10 cellular contexts compared by ENCODE assay signal in genomic region chr4:111136438-111136837, GRCh38.
DNase-seq lines count a peak whose midpoint lies in the region; ATAC-seq, FAIRE-seq and TF ChIP-seq lines count a peak whose summit lies in the region.
"Had no signal": no experiment of that assay in that cellular context is flagged by ENCODE, and none has a peak within 500 bp of the region (broad histone marks: within the 10 kb centered on the region; RNA-seq: fewer than 3 reads in every experiment).

No MANE protein-coding gene starts in this region.

- no peaks in the 10 kb centered on the region for H3K4me1 ChIP-seq in neural progenitor cell
- no peaks in the 10 kb centered on the region for H3K4me1 ChIP-seq in upper lobe of right lung
- H3K4me1 ChIP-seq: left ventricle myocardium inferior had no signal

- peaks cover 2% of the 10 kb centered on the region for H3K9me3 Mint-ChIP-seq in neural progenitor cell

- H3K9ac ChIP-seq in neural progenitor cell = no peak overlapping the region

- no peaks in the 10 kb centered on the region for H3K36me3 Mint-ChIP-seq in neural progenitor cell

- FAIRE-seq in bronchial epithelial cell (lab: Jason Lieb, UNC) = no peak
- FAIRE-seq: G401.6 had no signal

- no peaks in the 10 kb centered on the region for H3K4me1 Mint-ChIP-seq in neural progenitor cell

- H3K4me3 Mint-ChIP-seq in neural progenitor cell = no peak overlapping the region

- intact Hi-C loops in upper lobe of right lung (cut with DNase I) = no loop called here

- H3K27me3 ChIP-seq in bronchial epithelial cell (ENCODE audit: control insufficient read depth, insufficient read depth, low read length) (no peaks in the 10 kb centered on the region), neural progenitor cell (no peaks in the 10 kb centered on the region), upper lobe of right lung (no peaks in the 10 kb centered on the region)

- DNase-seq in GM04504 (ENCODE audit: low read depth) (peak; percentile 21), NB4 (ENCODE audit: low read depth) (peak; percentile 8), bronchial epithelial cell (ENCODE audit: low read depth) (peak; percentile 3), neural progenitor cell (ENCODE audit: low spot score) (peak; percentile 30), upper lobe of right lung (no peak)
- DNase-seq: left ventricle myocardium inferior, NCI-H2081 treated with DMSO at 0.1 percent for 48 hours had no signal

- H4K20me1 ChIP-seq in neural progenitor cell (ENCODE audit: low read depth) = no peaks in the 10 kb centered on the region

- TF ChIP-seq POLR2A in NB4 (IDR thresholded peaks at IDR 0.05; ENCODE audit: extremely low read depth, insufficient read length) = no peak

- H3K79me2 ChIP-seq in neural progenitor cell (ENCODE audit: low read depth) = no peaks in the 10 kb centered on the region

- H3K36me3 ChIP-seq in bronchial epithelial cell (ENCODE audit: control insufficient read depth, insufficient read depth, low read length) = no peaks in the 10 kb centered on the region
- no peaks in the 10 kb centered on the region for H3K36me3 ChIP-seq in neural progenitor cell
- H3K36me3 ChIP-seq in upper lobe of right lung = no peaks in the 10 kb centered on the region
- H3K36me3 ChIP-seq: left ventricle myocardium inferior had no signal

- H3K27ac ChIP-seq in neural progenitor cell (no peak overlapping the region), upper lobe of right lung (no peak overlapping the region)
- H3K27ac ChIP-seq: left ventricle myocardium inferior had no signal

- TF ChIP-seq CTCF in NB4 (IDR thresholded peaks at IDR 0.05; ENCODE audit: low read depth, low read length) (no peak), bronchial epithelial cell (IDR thresholded peaks at IDR 0.05; ENCODE audit: insufficient read depth, low read length, severe bottlenecking) (no peak), neural progenitor cell (IDR thresholded peaks at IDR 0.05) (peak; percentile 40), upper lobe of right lung (IDR thresholded peaks at IDR 0.05) (no peak)

- no peak overlapping the region for H3K27ac Mint-ChIP-seq in neural progenitor cell

- ATAC-seq in GM19023 (IDR thresholded peaks at IDR 0.05; ENCODE audit: unreplicated experiment) = no peak
- no peak for ATAC-seq in HG03439 (IDR thresholded peaks at IDR 0.05; ENCODE audit: unreplicated experiment)
- no peak for ATAC-seq in upper lobe of right lung

- H3K4me3 ChIP-seq in NB4 (ENCODE audit: low read depth, low read length) (no peak overlapping the region), bronchial epithelial cell (ENCODE audit: low read depth, low read length) (no peak overlapping the region), neural progenitor cell (no peak overlapping the region), upper lobe of right lung (no peak overlapping the region)
- H3K4me3 ChIP-seq: left ventricle myocardium inferior had no signal

- H3K9me3 ChIP-seq in neural progenitor cell (ENCODE audit: low read depth) (no peaks in the 10 kb centered on the region), upper lobe of right lung (no peaks in the 10 kb centered on the region)

- H3K27me3 Mint-ChIP-seq in neural progenitor cell (ENCODE audit: insufficient read depth, low read depth) = no peaks in the 10 kb centered on the region

- H3F3A ChIP-seq in neural progenitor cell (ENCODE audit: low read depth) = no peaks in the 10 kb centered on the region

- no peak overlapping the region for H3K4me2 ChIP-seq in neural progenitor cell

- no peak overlapping the region for H2AFZ ChIP-seq in neural progenitor cell (replicated peaks)
